ENCODE assay signal across 1 cellular context in the genomic region with DNA sequence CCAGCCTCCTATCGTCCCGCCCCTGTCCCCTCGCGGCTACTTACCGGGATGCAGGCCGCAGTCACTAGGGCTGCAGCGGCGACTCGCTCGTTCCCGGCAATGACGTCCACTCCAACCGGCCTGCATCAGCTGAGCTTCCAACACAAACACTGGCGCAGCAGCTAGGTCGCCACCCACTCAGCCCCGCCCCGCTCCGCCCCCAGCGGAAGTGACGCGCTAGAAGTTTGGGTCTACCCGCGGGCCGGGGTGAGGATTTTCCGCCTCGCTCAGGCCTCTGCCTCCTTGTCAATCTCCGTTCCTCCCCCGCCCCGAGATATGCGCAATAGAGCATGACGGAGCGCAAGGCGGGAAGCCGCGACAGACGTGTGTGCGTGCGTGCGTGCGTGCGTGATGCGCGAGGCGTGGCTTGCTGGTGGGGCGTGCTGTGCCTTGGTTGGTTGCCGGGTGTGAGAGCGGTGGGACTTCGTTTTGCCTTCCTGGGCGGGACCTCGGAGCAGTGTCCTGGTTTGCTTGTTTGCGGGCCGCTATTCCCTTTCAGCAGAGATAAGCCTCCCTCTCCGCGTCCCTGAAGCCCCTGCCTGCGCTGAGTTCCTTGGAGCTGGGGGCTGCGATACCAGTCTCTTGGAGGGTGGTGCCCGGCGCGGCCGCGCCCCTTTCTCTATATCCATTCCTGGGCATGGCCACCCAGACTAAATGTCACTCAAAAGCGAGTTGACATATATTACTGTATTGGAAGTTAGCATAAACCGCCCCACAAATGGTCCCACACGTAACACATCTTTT.
TF ChIP-seq lines count a peak whose summit lies in the region.

A gene with protein sequence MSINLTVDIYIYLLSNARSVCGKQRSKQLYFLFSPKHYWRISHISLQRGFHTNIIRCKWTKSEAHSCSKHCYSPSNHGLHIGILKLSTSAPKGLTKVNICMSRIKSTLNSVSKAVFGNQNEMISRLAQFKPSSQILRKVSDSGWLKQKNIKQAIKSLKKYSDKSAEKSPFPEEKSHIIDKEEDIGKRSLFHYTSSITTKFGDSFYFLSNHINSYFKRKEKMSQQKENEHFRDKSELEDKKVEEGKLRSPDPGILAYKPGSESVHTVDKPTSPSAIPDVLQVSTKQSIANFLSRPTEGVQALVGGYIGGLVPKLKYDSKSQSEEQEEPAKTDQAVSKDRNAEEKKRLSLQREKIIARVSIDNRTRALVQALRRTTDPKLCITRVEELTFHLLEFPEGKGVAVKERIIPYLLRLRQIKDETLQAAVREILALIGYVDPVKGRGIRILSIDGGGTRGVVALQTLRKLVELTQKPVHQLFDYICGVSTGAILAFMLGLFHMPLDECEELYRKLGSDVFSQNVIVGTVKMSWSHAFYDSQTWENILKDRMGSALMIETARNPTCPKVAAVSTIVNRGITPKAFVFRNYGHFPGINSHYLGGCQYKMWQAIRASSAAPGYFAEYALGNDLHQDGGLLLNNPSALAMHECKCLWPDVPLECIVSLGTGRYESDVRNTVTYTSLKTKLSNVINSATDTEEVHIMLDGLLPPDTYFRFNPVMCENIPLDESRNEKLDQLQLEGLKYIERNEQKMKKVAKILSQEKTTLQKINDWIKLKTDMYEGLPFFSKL (minus strand): TSS at position 151 of the 783 bp plus-strand sequence. CDS start 10,644 bp downstream, outside the sequence.

TF ChIP-seq in GM23338, 12 proteins besides CTCF, POLR2A, EP300 and RAD21:
- TF ChIP-seq, protein P1, sequence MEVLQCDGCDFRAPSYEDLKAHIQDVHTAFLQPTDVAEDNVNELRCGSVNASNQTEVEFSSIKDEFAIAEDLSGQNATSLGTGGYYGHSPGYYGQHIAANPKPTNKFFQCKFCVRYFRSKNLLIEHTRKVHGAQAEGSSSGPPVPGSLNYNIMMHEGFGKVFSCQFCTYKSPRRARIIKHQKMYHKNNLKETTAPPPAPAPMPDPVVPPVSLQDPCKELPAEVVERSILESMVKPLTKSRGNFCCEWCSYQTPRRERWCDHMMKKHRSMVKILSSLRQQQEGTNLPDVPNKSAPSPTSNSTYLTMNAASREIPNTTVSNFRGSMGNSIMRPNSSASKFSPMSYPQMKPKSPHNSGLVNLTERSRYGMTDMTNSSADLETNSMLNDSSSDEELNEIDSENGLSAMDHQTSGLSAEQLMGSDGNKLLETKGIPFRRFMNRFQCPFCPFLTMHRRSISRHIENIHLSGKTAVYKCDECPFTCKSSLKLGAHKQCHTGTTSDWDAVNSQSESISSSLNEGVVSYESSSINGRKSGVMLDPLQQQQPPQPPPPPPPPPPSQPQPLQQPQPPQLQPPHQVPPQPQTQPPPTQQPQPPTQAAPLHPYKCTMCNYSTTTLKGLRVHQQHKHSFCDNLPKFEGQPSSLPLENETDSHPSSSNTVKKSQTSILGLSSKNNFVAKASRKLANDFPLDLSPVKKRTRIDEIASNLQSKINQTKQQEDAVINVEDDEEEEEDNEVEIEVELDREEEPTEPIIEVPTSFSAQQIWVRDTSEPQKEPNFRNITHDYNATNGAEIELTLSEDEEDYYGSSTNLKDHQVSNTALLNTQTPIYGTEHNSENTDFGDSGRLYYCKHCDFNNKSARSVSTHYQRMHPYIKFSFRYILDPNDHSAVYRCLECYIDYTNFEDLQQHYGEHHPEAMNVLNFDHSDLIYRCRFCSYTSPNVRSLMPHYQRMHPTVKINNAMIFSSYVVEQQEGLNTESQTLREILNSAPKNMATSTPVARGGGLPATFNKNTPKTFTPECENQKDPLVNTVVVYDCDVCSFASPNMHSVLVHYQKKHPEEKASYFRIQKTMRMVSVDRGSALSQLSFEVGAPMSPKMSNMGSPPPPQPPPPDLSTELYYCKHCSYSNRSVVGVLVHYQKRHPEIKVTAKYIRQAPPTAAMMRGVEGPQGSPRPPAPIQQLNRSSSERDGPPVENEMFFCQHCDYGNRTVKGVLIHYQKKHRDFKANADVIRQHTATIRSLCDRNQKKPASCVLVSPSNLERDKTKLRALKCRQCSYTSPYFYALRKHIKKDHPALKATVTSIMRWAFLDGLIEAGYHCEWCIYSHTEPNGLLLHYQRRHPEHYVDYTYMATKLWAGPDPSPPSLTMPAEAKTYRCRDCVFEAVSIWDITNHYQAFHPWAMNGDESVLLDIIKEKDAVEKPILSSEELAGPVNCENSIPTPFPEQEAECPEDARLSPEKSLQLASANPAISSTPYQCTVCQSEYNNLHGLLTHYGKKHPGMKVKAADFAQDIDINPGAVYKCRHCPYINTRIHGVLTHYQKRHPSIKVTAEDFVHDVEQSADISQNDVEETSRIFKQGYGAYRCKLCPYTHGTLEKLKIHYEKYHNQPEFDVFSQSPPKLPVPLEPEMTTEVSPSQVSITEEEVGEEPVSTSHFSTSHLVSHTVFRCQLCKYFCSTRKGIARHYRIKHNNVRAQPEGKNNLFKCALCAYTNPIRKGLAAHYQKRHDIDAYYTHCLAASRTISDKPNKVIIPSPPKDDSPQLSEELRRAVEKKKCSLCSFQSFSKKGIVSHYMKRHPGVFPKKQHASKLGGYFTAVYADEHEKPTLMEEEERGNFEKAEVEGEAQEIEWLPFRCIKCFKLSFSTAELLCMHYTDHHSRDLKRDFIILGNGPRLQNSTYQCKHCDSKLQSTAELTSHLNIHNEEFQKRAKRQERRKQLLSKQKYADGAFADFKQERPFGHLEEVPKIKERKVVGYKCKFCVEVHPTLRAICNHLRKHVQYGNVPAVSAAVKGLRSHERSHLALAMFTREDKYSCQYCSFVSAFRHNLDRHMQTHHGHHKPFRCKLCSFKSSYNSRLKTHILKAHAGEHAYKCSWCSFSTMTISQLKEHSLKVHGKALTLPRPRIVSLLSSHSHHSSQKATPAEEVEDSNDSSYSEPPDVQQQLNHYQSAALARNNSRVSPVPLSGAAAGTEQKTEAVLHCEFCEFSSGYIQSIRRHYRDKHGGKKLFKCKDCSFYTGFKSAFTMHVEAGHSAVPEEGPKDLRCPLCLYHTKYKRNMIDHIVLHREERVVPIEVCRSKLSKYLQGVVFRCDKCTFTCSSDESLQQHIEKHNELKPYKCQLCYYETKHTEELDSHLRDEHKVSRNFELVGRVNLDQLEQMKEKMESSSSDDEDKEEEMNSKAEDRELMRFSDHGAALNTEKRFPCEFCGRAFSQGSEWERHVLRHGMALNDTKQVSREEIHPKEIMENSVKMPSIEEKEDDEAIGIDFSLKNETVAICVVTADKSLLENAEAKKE (CRISPR knock-in tag; IDR thresholded peaks at IDR 0.05), result no peak
- TF ChIP-seq, protein P2, sequence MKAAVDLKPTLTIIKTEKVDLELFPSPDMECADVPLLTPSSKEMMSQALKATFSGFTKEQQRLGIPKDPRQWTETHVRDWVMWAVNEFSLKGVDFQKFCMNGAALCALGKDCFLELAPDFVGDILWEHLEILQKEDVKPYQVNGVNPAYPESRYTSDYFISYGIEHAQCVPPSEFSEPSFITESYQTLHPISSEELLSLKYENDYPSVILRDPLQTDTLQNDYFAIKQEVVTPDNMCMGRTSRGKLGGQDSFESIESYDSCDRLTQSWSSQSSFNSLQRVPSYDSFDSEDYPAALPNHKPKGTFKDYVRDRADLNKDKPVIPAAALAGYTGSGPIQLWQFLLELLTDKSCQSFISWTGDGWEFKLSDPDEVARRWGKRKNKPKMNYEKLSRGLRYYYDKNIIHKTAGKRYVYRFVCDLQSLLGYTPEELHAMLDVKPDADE (IDR thresholded peaks at IDR 0.05), result no peak
- TF ChIP-seq POLR2AphosphoS5 (IDR thresholded peaks at IDR 0.05; ENCODE audit: low read depth) (peak; percentile 80), CREB1 (CRISPR knock-in tag; IDR thresholded peaks at IDR 0.05; ENCODE audit: low read depth) (peak; percentile 91)
